19 cellular contexts compared by ENCODE assay signal in the genomic region with DNA sequence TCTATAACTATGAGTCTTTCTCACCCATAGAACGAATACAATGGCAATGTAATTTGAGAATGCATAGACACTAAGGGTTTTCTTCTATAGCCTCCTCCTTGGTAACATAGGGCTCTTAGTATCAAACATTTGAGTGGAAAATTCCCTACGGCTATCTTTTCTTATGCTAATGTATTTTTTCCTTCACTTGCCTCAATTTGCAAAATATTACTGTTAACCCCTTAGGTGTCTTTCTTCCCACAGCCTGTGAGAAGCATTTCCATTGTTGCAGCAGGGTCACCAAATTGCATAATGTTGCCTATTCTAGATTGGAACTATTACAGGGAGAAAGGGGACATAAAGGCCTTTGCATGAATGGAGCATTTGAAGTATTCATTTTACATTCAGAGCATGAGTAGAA.
"Had no signal": no experiment of that assay in that cellular context is flagged by ENCODE, and none has a peak within 500 bp of the region (broad histone marks: within the 10 kb centered on the region; RNA-seq: fewer than 3 reads in every experiment).

No MANE protein-coding gene starts in this region.

- H3K4me3 Mint-ChIP-seq: activated CD8-positive, alpha-beta memory T cell treated with anti-CD3 and anti-CD28 coated beads, Interleukin-2, amount 10 ng/mL, durations not matched to agents 7 days and 5 days; activated naive CD8-positive, alpha-beta T cell; activated T-cell treated with anti-CD3 and anti-CD28 coated beads, Interleukin-2, amount 50 U/mL, for 4 hours; dendritic cell treated with granulocyte-macrophage colony-stimulating factor and Interleukin-4, amounts not matched to agents 40 ng/mL and 50 ng/mL, for 4 days; effector memory CD8-positive, alpha-beta T cell; natural killer cell; stimulated activated effector memory CD8-positive, alpha-beta T cell treated with anti-CD3 and anti-CD28 coated beads, Interleukin-12 subunit alpha, Interleukin-12 subunit beta, amount 100 ng/mL, for 72 hours had no signal

- H3K36me3 ChIP-seq: right lobe of liver, thyroid gland had no signal

- H3K27ac Mint-ChIP-seq: activated CD8-positive, alpha-beta memory T cell treated with anti-CD3 and anti-CD28 coated beads, Interleukin-2, amount 10 ng/mL, durations not matched to agents 7 days and 5 days; activated naive CD8-positive, alpha-beta T cell; dendritic cell treated with granulocyte-macrophage colony-stimulating factor and Interleukin-4, amounts not matched to agents 40 ng/mL and 50 ng/mL, for 4 days; effector memory CD8-positive, alpha-beta T cell; natural killer cell; stimulated activated effector memory CD8-positive, alpha-beta T cell treated with anti-CD3 and anti-CD28 coated beads, Interleukin-12 subunit alpha, Interleukin-12 subunit beta, amount 100 ng/mL, for 72 hours had no signal

- H3K4me1 ChIP-seq: psoas muscle, right lobe of liver, thyroid gland had no signal

- H3K9me3 ChIP-seq: mucosa of descending colon, psoas muscle, right lobe of liver, thyroid gland had no signal

- H3K4me1 Mint-ChIP-seq: activated CD8-positive, alpha-beta memory T cell treated with anti-CD3 and anti-CD28 coated beads, Interleukin-2, amount 10 ng/mL, durations not matched to agents 7 days and 5 days; natural killer cell; stimulated activated effector memory CD8-positive, alpha-beta T cell treated with anti-CD3 and anti-CD28 coated beads, Interleukin-12 subunit alpha, Interleukin-12 subunit beta, amount 100 ng/mL, for 72 hours had no signal

- H3K36me3 Mint-ChIP-seq: activated CD8-positive, alpha-beta memory T cell treated with anti-CD3 and anti-CD28 coated beads, Interleukin-2, amount 10 ng/mL, durations not matched to agents 7 days and 5 days; activated naive CD8-positive, alpha-beta T cell; natural killer cell; stimulated activated effector memory CD8-positive, alpha-beta T cell treated with anti-CD3 and anti-CD28 coated beads, Interleukin-12 subunit alpha, Interleukin-12 subunit beta, amount 100 ng/mL, for 72 hours had no signal

- H3K4me3 ChIP-seq: mucosa of descending colon, psoas muscle, right lobe of liver, thyroid gland had no signal

- DNase-seq: activated CD4-positive, CD25-positive, alpha-beta regulatory T cell; activated CD8-positive, alpha-beta memory T cell treated with anti-CD3 and anti-CD28 coated beads, Interleukin-2, amount 10 ng/mL, durations not matched to agents 7 days and 5 days; activated gamma-delta T cell; activated T-cell treated with anti-CD3 and anti-CD28 coated beads, Interleukin-2, amount 50 U/mL, for 4 hours; cerebellar nuclear complex; effector memory CD8-positive, alpha-beta T cell; erythroblast; hippocampal formation; mammary epithelial cell; mucosa of descending colon; natural killer cell; psoas muscle; right lobe of liver; thyroid gland had no signal

- ATAC-seq: activated CD8-positive, alpha-beta memory T cell treated with anti-CD3 and anti-CD28 coated beads, Interleukin-2, amount 10 ng/mL, durations not matched to agents 7 days and 5 days; activated T-cell treated with anti-CD3 and anti-CD28 coated beads, Interleukin-2, amount 50 U/mL, for 4 hours; effector memory CD8-positive, alpha-beta T cell; mucosa of descending colon; natural killer cell; psoas muscle; right lobe of liver; stimulated activated effector memory CD8-positive, alpha-beta T cell treated with anti-CD3 and anti-CD28 coated beads, Interleukin-12 subunit alpha, Interleukin-12 subunit beta, amount 100 ng/mL, for 72 hours had no signal

- FAIRE-seq: TTC549, urothelium cell line had no signal

- H3K9me3 Mint-ChIP-seq: dendritic cell treated with granulocyte-macrophage colony-stimulating factor and Interleukin-4, amounts not matched to agents 40 ng/mL and 50 ng/mL, for 4 days; effector memory CD8-positive, alpha-beta T cell; natural killer cell; stimulated activated effector memory CD8-positive, alpha-beta T cell treated with anti-CD3 and anti-CD28 coated beads, Interleukin-12 subunit alpha, Interleukin-12 subunit beta, amount 100 ng/mL, for 72 hours had no signal

- H3K27ac ChIP-seq: psoas muscle, right lobe of liver, thyroid gland had no signal

- H3K27me3 ChIP-seq: right lobe of liver, thyroid gland had no signal
